In the genomic region with DNA sequence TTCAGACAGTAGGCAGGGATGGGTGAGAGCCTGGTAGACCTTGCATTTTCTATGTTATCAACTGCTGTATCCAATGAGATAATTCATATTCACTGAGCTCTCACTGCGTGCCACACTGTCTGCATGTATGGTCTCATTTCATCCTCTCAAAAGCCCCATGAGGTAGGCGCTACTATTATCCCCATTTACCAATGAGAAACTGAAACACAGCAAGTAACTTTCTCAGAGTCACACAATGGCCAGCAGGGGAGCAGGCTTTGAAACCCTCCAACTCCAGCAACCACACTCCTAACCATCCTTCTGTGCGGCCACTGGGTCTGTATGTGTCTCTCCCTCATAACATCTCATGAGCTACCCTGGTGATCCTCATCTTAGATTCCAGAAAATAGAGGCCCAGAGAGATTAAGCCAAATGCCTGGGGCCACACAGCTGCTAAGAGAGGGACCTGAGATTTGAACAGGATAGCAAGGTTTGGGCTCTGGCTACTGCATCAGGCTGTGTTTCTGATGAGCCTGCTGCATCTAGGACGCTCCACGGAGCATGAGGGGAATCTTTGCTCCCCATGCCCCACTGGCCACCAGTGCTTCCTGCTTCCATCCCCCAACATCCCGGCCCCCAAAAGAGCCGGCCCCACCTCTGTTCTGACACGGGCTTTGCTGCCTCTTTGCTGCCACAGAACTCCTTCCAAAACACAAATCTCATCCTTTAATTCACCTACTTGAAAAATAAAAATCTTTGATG, we compare ENCODE assay signal across 7 cellular contexts. TPM values are rescaled to one million over a fixed set of nuclear protein-coding genes. Genes with fewer than 3 reads are reported as not detected.
DNase-seq lines count a peak whose midpoint lies in the region; ATAC-seq, FAIRE-seq and TF ChIP-seq lines count a peak whose summit lies in the region.

No MANE protein-coding gene starts in this region.

- TF ChIP-seq EP300 in K562 (IDR thresholded peaks at IDR 0.05; ENCODE audit: low read length) = no peak

- H3K4me3 Mint-ChIP-seq in stimulated activated memory B cell treated with anti-CD40 and anti-IgM and Interleukin-4, amounts not matched to agents 10 μg/mL and 1 μg/mL and 100 μg/mL, for 72 hours = peak overlapping the region; percentile 92

- H3K4me3 ChIP-seq in OCI-LY1 (ENCODE audit: low read depth, low read length, poor library complexity, severe bottlenecking) (no peak overlapping the region), K562 (no peak overlapping the region), thyroid gland (replicated peaks in 1 of 3) (no peak overlapping the region)

- no TSS peak for BruUV-seq in K562 (replicated peaks; lab: Mats Ljungman, UMichigan)

- H3F3A ChIP-seq in OCI-LY1 (ENCODE audit: insufficient read depth, low read length) = no peaks in the 10 kb centered on the region

- no peaks in the 10 kb centered on the region for H3K9me2 ChIP-seq in OCI-LY1 (ENCODE audit: low read depth, low read length)

- ATAC-seq in GM19395 (IDR thresholded peaks at IDR 0.05; ENCODE audit: unreplicated experiment) (peak; percentile 45), K562 (0 out of 3 replicates have a peak, but pooled peaks have one; percentile 14), HG02884 (IDR thresholded peaks at IDR 0.05; ENCODE audit: unreplicated experiment) (no peak)
- peak; percentile 69 for ATAC-seq in stimulated activated memory B cell treated with anti-CD40 and anti-IgM and Interleukin-4, amounts not matched to agents 10 μg/mL and 1 μg/mL and 100 μg/mL, for 72 hours

- FAIRE-seq in K562 (lab: Jason Lieb, UNC) = no peak

- no peaks in the 10 kb centered on the region for H3K27me3 Mint-ChIP-seq in stimulated activated memory B cell treated with anti-CD40 and anti-IgM and Interleukin-4, amounts not matched to agents 10 μg/mL and 1 μg/mL and 100 μg/mL, for 72 hours

- H3K4me1 ChIP-seq in OCI-LY1 (ENCODE audit: insufficient read depth, low read length, severe bottlenecking) (peaks cover 45% of the 10 kb centered on the region), K562 (replicated peaks in 1 of 2; ENCODE audit: control insufficient read depth in 2 of 2, insufficient read depth in 2 of 2, low read length in 2 of 2) (peaks cover 29 to 30% of the 10 kb centered on the region in 2 experiments), thyroid gland (peaks cover 11 to 46% of the 10 kb centered on the region in 2 donors)

- intact Hi-C loops in K562 (cut with micrococcal nuclease) (loop anchor here (2.0 kb wide), 1 partner anchor 25 kb away; no protein-coding TSS in a partner anchor), thyroid gland (cut with DNase I) (loop anchor here (2.0 kb wide), 1 partner anchor 29 kb away; no protein-coding TSS in a partner anchor)

- POLR2A ChIA-PET in K562 (lab: Yijun Ruan, JAX) = interaction anchor here (0.6 to 1.5 kb wide), 4 partner anchors 29 to 1719 kb away, joined by 3 to 4 read pairs (median 3); no protein-coding TSS in a partner anchor

- H3K79me2 ChIP-seq in OCI-LY1 (ENCODE audit: insufficient read depth, low read length) (no peaks in the 10 kb centered on the region), K562 (ENCODE audit: control insufficient read depth, insufficient read depth, low read length) (no peaks in the 10 kb centered on the region)

- peaks cover under 1% of the 10 kb centered on the region; the same call in 1 of the 2 replicates for H3K9me3 ChIP-seq in OCI-LY1 (ENCODE audit: low read length)
- no peaks in the 10 kb centered on the region for H3K9me3 ChIP-seq in K562 (replicated peaks; ENCODE audit: control insufficient read depth, insufficient read depth, low read depth, low read length)
- H3K9me3 ChIP-seq in thyroid gland = no peaks in the 10 kb centered on the region

- H3K9me1 ChIP-seq in K562 (ENCODE audit: control insufficient read depth, insufficient read depth, low read length) = no peaks in the 10 kb centered on the region

- peak overlapping the region; percentile 89 for H3K27ac Mint-ChIP-seq in stimulated activated memory B cell treated with anti-CD40 and anti-IgM and Interleukin-4, amounts not matched to agents 10 μg/mL and 1 μg/mL and 100 μg/mL, for 72 hours

- peaks cover 61% of the 10 kb centered on the region for H3K4me1 Mint-ChIP-seq in stimulated activated memory B cell treated with anti-CD40 and anti-IgM and Interleukin-4, amounts not matched to agents 10 μg/mL and 1 μg/mL and 100 μg/mL, for 72 hours

- peak; percentile 37; the same call in 1 of the 2 replicates for TF ChIP-seq CTCF in OCI-LY1 (IDR thresholded peaks at IDR 0.05; ENCODE audit: low read length)
- peak in 1 of 3 experiments; percentile 21; a peak in 1 of 6 replicates for TF ChIP-seq CTCF in K562 (IDR thresholded peaks at IDR 0.05 in 2 of 3, conservative IDR thresholded peaks at IDR 0.05 in 1 of 3; ENCODE audit: insufficient read depth in 2 of 3, low read depth in 1 of 3, low read length in 3 of 3)
- no peak for TF ChIP-seq CTCF in thyroid gland (IDR thresholded peaks at IDR 0.05)

- H4K20me1 ChIP-seq in OCI-LY1 (ENCODE audit: insufficient read depth, low read length) (no peaks in the 10 kb centered on the region), K562 (replicated peaks; ENCODE audit: control insufficient read depth, insufficient read depth, low read length) (no peaks in the 10 kb centered on the region)

- no peaks in the 10 kb centered on the region for H3K9me3 Mint-ChIP-seq in stimulated activated memory B cell treated with anti-CD40 and anti-IgM and Interleukin-4, amounts not matched to agents 10 μg/mL and 1 μg/mL and 100 μg/mL, for 72 hours

- no peak overlapping the region for H3K4me2 ChIP-seq in OCI-LY1 (ENCODE audit: low read length)
- H3K4me2 ChIP-seq in K562 (ENCODE audit: insufficient read depth, low read length) = no peak overlapping the region

- TF ChIP-seq POLR2A in K562 (conservative IDR thresholded peaks at IDR 0.05) = no peak
- TF ChIP-seq POLR2A in thyroid gland (IDR thresholded peaks at IDR 0.05) = no peak

- H2AFZ ChIP-seq in OCI-LY1 (ENCODE audit: low read length) = no peak overlapping the region
- H2AFZ ChIP-seq in K562 (ENCODE audit: low read depth, low read length) = no peak overlapping the region

- no peak for TF ChIP-seq RAD21 in K562 (CRISPR knock-in tag; conservative IDR thresholded peaks at IDR 0.05 in 1 of 2, IDR thresholded peaks at IDR 0.05 in 1 of 2)

- CTCF ChIA-PET in K562 (lab: Yijun Ruan, JAX; ENCODE audit: low intra/inter-chr PET ratio) = interaction anchor here (2.3 kb wide), 1 partner anchor 203 kb away, joined by 17 read pairs; no protein-coding TSS in a partner anchor

- no peak overlapping the region for H3K27ac ChIP-seq in OCI-LY1 (ENCODE audit: low read depth, low read length, poor library complexity, severe bottlenecking)
- H3K27ac ChIP-seq in K562 (ENCODE audit: extremely low read depth, low read depth, low read length) = no peak overlapping the region
- H3K27ac ChIP-seq in thyroid gland = no peak overlapping the region

- peaks cover 73% of the 10 kb centered on the region for H3K36me3 Mint-ChIP-seq in stimulated activated memory B cell treated with anti-CD40 and anti-IgM and Interleukin-4, amounts not matched to agents 10 μg/mL and 1 μg/mL and 100 μg/mL, for 72 hours

- DNase-seq in K562 (ENCODE audit: extremely low read depth in 1 of 4, low spot score in 3 of 4) (no peak), COR-L47 (lab: John Stamatoyannopoulos, UW) (no peak), thyroid gland (no peak)

- H3K36me3 ChIP-seq in OCI-LY1 (ENCODE audit: insufficient read depth, low read length) = no peaks in the 10 kb centered on the region
- H3K36me3 ChIP-seq in K562 (ENCODE audit: control insufficient read depth, insufficient read depth, low read length) = no peaks in the 10 kb centered on the region
- no peaks in the 10 kb centered on the region for H3K36me3 ChIP-seq in thyroid gland

- WGBS in K562 (ENCODE audit: insufficient coverage, low coverage, missing lambda C conversion rate) = 24% methylated on average over 8 of the region's 8 CpGs
- WGBS in thyroid gland, 2 donors = 88 to 93% methylated on average over 8 of the region's 8 CpGs

- H3K9ac ChIP-seq in OCI-LY1 (ENCODE audit: low read length) = no peak overlapping the region
- H3K9ac ChIP-seq in K562 (ENCODE audit: insufficient read depth in 1 of 2, low read depth in 2 of 2, low read length in 2 of 2) = no peak overlapping the region

- peaks cover 5% of the 10 kb centered on the region; the same call in 1 of the 2 replicates for H3K27me3 ChIP-seq in OCI-LY1 (ENCODE audit: insufficient read depth, low read length)
- H3K27me3 ChIP-seq in K562 (ENCODE audit: control insufficient read depth in 2 of 2, insufficient read depth in 2 of 2, low read length in 2 of 2) = peaks cover 5 to 16% of the 10 kb centered on the region in 2 experiments; a peak in 2 of 5 replicates
- no peaks in the 10 kb centered on the region for H3K27me3 ChIP-seq in thyroid gland

- in situ Hi-C loops in K562 (cut with MboI) = no loop called here

TF ChIP-seq in K562, 482 proteins besides CTCF, POLR2A, EP300 and RAD21 (continues in another document):
- no peak for TF ChIP-seq FOXK2 (conservative IDR thresholded peaks at IDR 0.05 in 1 of 2, IDR thresholded peaks at IDR 0.05 in 1 of 2; ENCODE audit: low read depth in 2 of 2)

RNA-seq across cellular contexts. Expression of gene CCR7, which starts 3.2 kb away (rescaled TPM):
- 0.62 and 2.8 TPM in 2 replicates for total RNA-seq in K562 (2011; cell fraction: chromatin; rRNA removed; ENCODE audit: low replicate concordance)
- 1.6 and 2.2 TPM in 2 replicates for total RNA-seq in K562 (2011; cell fraction: nucleolus; rRNA removed)
- total RNA-seq in K562 (2011; cell fraction: nucleoplasm; rRNA removed) = 1.1 and 1.2 TPM in 2 replicates
- 0.14 and 0.33 TPM in 2 replicates for total RNA-seq in K562 (2014; rRNA removed)
- total RNA-seq in K562 (2014; rRNA removed; fragmentation: Illumina TruSeq; extraction: Trizol) = 0.13 and 0.22 TPM in 2 replicates
- total RNA-seq in K562 (2015; rRNA removed; fragmentation: Illumina TruSeq; extraction: Trizol) = 0.30 and 0.51 TPM in 2 replicates
- total RNA-seq in K562 (2021) = 1.1 and 1.3 TPM in 2 replicates
- polyA plus RNA-seq in K562 (2011; rRNA removed) = 0.46 and 1.4 TPM in 2 replicates
- polyA plus RNA-seq in K562 (2011; cell fraction: cytosol; rRNA removed) = 0.83 and 6.2 TPM in 2 replicates
- 0.28 and 2.5 TPM in 2 replicates for polyA plus RNA-seq in K562 (2011; cell fraction: nucleus; rRNA removed)
- polyA plus RNA-seq in K562 (2012) = 0.48 and 2.1 TPM in 2 replicates
- 0.48 and 0.73 TPM in 2 replicates for polyA plus RNA-seq in K562 (2014; fragmentation: Illumina TruSeq; extraction: Trizol)
- 1 to 10 TPM in 1 of 2 experiments, under 1 TPM in 1; 0.58 to 1.0 TPM for polyA plus RNA-seq in K562 (2014; fragmentation: Nextera tagmentation; extraction: Ambion mirVana)
- 0.32 and 0.56 TPM in 2 replicates for polyA plus RNA-seq in K562 (2014; rRNA removed)
- polyA minus RNA-seq in K562 (2011; rRNA and poly(A)+ RNA removed) = 1.1 and 4.7 TPM in 2 replicates
- 1.3 TPM in 1 of 2 replicates, not detected in the other for polyA minus RNA-seq in K562 (2011; cell fraction: cytosol; rRNA and poly(A)+ RNA removed)
- polyA minus RNA-seq in K562 (2011; cell fraction: nucleus; rRNA and poly(A)+ RNA removed) = 0.67 and 1.5 TPM in 2 replicates
- total RNA-seq in thyroid gland = 1 to 10 TPM in 1 of 4 donors, under 1 TPM in 2, not detected in 1; 0.27 to 1.6 (median 0.93) TPM
